ENCODE assay signal across 26 cellular contexts in the genomic region with DNA sequence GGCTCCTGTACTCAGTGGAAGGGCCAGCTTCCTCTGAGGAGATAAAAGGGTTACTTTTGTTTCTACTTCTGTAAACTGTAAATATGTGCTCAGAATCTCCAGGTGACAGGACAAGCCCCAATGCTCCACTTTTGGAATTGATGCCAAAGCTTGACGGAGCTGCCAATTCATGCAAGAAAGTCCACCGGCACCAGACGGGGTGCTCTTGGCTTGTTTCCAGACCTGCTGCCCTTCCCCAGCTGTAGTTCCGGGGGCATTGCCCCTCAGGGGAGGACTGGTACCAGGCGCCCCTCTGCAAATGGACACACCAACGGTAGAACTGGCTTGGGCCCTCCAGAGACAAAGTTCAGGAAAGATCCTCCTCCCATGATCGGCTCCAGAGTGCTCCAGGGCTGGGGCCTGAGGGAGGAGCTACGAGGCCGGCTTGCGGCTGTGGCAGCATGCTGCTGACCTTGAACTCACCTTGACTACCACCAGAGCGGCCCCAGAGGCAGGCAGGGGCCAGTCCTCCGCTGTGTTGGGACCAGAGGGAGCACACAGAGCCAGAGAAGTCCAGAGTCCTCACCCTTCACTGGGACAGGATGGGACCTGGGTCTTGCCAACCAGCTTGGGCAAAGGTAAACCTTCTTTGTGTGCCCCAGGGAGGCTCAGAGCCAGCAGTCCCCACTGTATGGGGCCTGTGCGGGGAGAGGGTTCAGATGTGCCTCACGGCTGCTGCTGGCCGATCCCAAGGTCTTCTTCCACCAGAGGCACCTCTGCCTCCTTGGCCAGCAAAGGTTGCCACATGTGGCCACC. TPM values are rescaled to one million over a fixed set of nuclear protein-coding genes. Genes with fewer than 3 reads are reported as not detected.
"Had no signal": no experiment of that assay in that cellular context is flagged by ENCODE, and none has a peak within 500 bp of the region (broad histone marks: within the 10 kb centered on the region; RNA-seq: fewer than 3 reads in every experiment).

No MANE protein-coding gene starts in this region.

- DNase-seq: activated CD4-positive, alpha-beta T cell treated with anti-CD3 and anti-CD28 coated beads for 1 hour; activated CD4-positive, alpha-beta T cell treated with anti-CD3 and anti-CD28 coated beads, Interleukin-2, amount 50 U/mL, for 4 hours; activated naive CD8-positive, alpha-beta T cell treated with anti-CD3 and anti-CD28 coated beads for 36 hours; amygdala; central memory CD4-positive, alpha-beta T cell; dorsolateral prefrontal cortex; foreskin keratinocyte; hypothalamus; left lung; naive thymus-derived CD4-positive, alpha-beta T cell; stimulated activated CD4-positive, alpha-beta T cell treated with anti-CD3 and anti-CD28 coated beads, Interleukin-15, amount 100 ng/mL, for 24 hours; stimulated activated CD4-positive, alpha-beta T cell treated with anti-CD3 and anti-CD28 coated beads, Interleukin-2, amount 100 ng/mL, for 48 hours; stomach; SW 1271; T-helper 2 cell; upper lobe of left lung had no signal

- H3K4me3 ChIP-seq: dorsolateral prefrontal cortex, left lung, mucosa of descending colon, stomach, upper lobe of left lung had no signal

- H3K27me3 ChIP-seq: dorsolateral prefrontal cortex, upper lobe of left lung had no signal

- FAIRE-seq: colon, keratinocyte had no signal

- ATAC-seq: foreskin keratinocyte; left lung; mucosa of descending colon; naive thymus-derived CD4-positive, alpha-beta T cell had no signal

- H3K4me1 Mint-ChIP-seq: activated naive CD8-positive, alpha-beta T cell treated with anti-CD3 and anti-CD28 coated beads for 36 hours had no signal

- H3K27ac ChIP-seq: foreskin keratinocyte, left lung, neutrophil, stomach, upper lobe of left lung, VCaP had no signal

- H3K9me3 Mint-ChIP-seq: activated naive CD8-positive, alpha-beta T cell treated with anti-CD3 and anti-CD28 coated beads for 36 hours; naive thymus-derived CD4-positive, alpha-beta T cell had no signal

- H3K36me3 ChIP-seq: left lung, neutrophil, stomach, upper lobe of left lung had no signal

- H3K27ac Mint-ChIP-seq: activated naive CD8-positive, alpha-beta T cell treated with anti-CD3 and anti-CD28 coated beads for 36 hours; naive thymus-derived CD4-positive, alpha-beta T cell; progenitor cell of endocrine pancreas had no signal

- H3K4me3 Mint-ChIP-seq: activated naive CD8-positive, alpha-beta T cell treated with anti-CD3 and anti-CD28 coated beads for 36 hours; brain; naive thymus-derived CD4-positive, alpha-beta T cell had no signal

- H3K4me1 ChIP-seq: foreskin keratinocyte, left lung, upper lobe of left lung had no signal

- H3K36me3 Mint-ChIP-seq: activated naive CD8-positive, alpha-beta T cell treated with anti-CD3 and anti-CD28 coated beads for 36 hours; brain; naive thymus-derived CD4-positive, alpha-beta T cell had no signal

- H3K9me3 ChIP-seq: left lung, mucosa of descending colon, neutrophil, stomach, upper lobe of left lung had no signal

RNA-seq across cellular contexts. Expression of a gene that starts 46.9 kb away (rescaled TPM):
- total RNA-seq: activated naive CD8-positive, alpha-beta T cell treated with anti-CD3 and anti-CD28 coated beads for 36 hours; fibroblast of lung; progenitor cell of endocrine pancreas; temporal lobe had no signal
- polyA plus RNA-seq: fibroblast of lung; naive thymus-derived CD4-positive, alpha-beta T cell had no signal

RNA-seq across cellular contexts. Expression of a gene that starts 55.1 kb away (rescaled TPM):
- total RNA-seq: activated naive CD8-positive, alpha-beta T cell treated with anti-CD3 and anti-CD28 coated beads for 36 hours; epithelial cell of proximal tubule; fibroblast of lung; naive thymus-derived CD4-positive, alpha-beta T cell; progenitor cell of endocrine pancreas had no signal
- polyA plus RNA-seq: fibroblast of lung; naive thymus-derived CD4-positive, alpha-beta T cell had no signal
